In the genomic region with DNA sequence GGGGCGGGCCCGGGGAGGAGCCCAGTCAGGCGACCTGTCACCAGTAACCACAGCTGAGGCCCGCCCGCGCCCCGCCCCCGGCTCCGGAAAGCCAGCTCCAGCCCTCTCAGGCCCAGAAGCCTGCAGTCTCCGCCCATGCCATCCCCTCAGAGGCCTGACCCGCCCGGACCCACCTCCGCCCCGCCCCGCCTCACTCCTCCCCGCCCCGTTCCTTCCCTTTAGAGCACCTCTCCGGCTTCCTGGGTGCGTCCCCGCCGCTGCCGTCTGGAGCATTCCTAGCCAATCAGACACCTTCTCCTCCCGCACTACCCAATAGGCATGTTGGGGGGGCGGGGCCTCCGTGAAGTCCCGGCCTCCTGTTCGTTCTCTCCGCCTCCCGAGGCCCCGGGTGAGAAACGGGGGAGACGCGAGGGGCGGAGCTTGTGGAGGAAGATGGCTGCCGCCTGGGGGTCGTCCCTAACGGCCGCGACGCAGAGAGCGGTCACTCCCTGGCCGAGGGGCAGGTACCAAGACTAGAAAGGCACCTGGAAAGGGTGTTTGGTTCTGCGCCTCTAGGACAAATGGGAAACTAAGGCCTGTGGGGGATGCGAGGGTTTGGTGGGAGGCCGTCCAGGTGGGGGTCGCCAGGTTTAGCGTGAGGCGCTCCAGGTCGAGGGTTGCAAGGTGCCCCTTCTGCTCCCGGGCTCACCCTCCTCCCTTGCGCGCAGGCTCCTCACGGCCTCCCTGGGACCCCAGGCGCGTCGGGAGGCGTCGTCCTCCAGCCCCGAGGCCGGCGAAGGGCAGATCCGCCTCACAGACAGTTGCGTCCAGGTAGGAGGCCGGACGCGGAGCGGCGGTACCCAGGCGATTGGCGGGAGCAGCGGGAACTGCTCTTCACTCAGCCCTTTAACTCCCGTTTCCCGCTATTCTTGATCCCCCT, we compare ENCODE assay signal across 8 cellular contexts. TPM values are rescaled to one million over a fixed set of nuclear protein-coding genes. Genes with fewer than 3 reads are reported as not detected.
DNase-seq lines count a peak whose midpoint lies in the region; ATAC-seq, FAIRE-seq and TF ChIP-seq lines count a peak whose summit lies in the region.

A gene with protein sequence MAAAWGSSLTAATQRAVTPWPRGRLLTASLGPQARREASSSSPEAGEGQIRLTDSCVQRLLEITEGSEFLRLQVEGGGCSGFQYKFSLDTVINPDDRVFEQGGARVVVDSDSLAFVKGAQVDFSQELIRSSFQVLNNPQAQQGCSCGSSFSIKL (plus strand): TSS at position 423 of the 919 bp plus-strand sequence. CDS start 10 bp downstream, at position 433.

- H2AFZ ChIP-seq in OCI-LY7 (ENCODE audit: low read length): peak within 1 kb of the TSS; percentile 84

- peaks cover 10% of the 10 kb centered on the region; the same call in 1 of the 2 replicates for H3K79me2 ChIP-seq in OCI-LY7 (ENCODE audit: insufficient read depth, low read depth, low read length)

- FAIRE-seq in D721Med (lab: Jason Lieb, UNC): no peak

- H3K36me3 ChIP-seq in OCI-LY7 (ENCODE audit: insufficient read depth, low read length): peaks cover 14% of the 10 kb centered on the region; the same call in 1 of the 2 replicates

- H3K4me2 ChIP-seq in OCI-LY7 (ENCODE audit: low read length): peak within 1 kb of the TSS; percentile 97

- no peaks in the 10 kb centered on the region for H3K27me3 ChIP-seq in mononuclear cell (ENCODE audit: insufficient read depth, low read length)

- ATAC-seq in GM21526 (IDR thresholded peaks at IDR 0.05; ENCODE audit: low FRiP score, unreplicated experiment): peak; percentile 84

- POLR2A ChIA-PET in OCI-LY7 (lab: Charles Lee): interaction anchor here (0.5 to 1.8 kb wide), 9 partner anchors 8 to 318 kb away, joined by 3 to 7 read pairs (median 4); no protein-coding TSS in a partner anchor

- peak within 1 kb of the TSS; percentile 89 for H3K4me3 ChIP-seq in OCI-LY7 (ENCODE audit: low read depth, low read length, poor library complexity, severe bottlenecking)
- H3K4me3 ChIP-seq in mononuclear cell (ENCODE audit: low read length): peak within 1 kb of the TSS; percentile 95

- no TSS peak for BruUV-seq in OCI-LY7 (replicated peaks; lab: Mats Ljungman, UMichigan)

- H4K20me1 ChIP-seq in OCI-LY7 (ENCODE audit: insufficient read depth, low read length): no peaks in the 10 kb centered on the region

- intact Hi-C loops in OCI-LY7 (cut with micrococcal nuclease; ENCODE audit: unreplicated experiment): loop anchor here (2.0 to 10.0 kb wide), 2 partner anchors 93 to 169 kb away; no protein-coding TSS in a partner anchor

- DNase-seq in D721Med (ENCODE audit: insufficient read length, low spot score) (peak; percentile 89), HuH-7.5 (ENCODE audit: low spot score) (peak; percentile 94), OCI-LY7 (ENCODE audit: low spot score) (peak; percentile 99), activated T-cell treated with anti-CD3 and anti-CD28 coated beads for 1 hour (ENCODE audit: low read depth) (peak; percentile 99), epidermal melanocyte (ENCODE audit: insufficient read length, low spot score) (peak; percentile 93)
- DNase-seq in stimulated activated CD8-positive, alpha-beta memory T cell treated with anti-CD3 and anti-CD28 coated beads, Interleukin-4, amount 100 ng/mL, for 1 hour (ENCODE audit: low read depth in 2 of 2, low spot score in 1 of 2): peak; percentile 99

- CTCF ChIA-PET in OCI-LY7 (lab: Charles Lee; ENCODE audit: unreplicated experiment): no interaction called here

- H3K9me2 ChIP-seq in OCI-LY7 (ENCODE audit: insufficient read depth, low read length): no peaks in the 10 kb centered on the region

- H3K27ac ChIP-seq in OCI-LY7 (ENCODE audit: low read depth, low read length, poor library complexity, severe bottlenecking): peak within 1 kb of the TSS; percentile 36

- H3K9me3 ChIP-seq in OCI-LY7 (ENCODE audit: low read length) (no peaks in the 10 kb centered on the region), mononuclear cell (ENCODE audit: low read depth, low read length) (no peaks in the 10 kb centered on the region)

- H3K4me1 ChIP-seq in OCI-LY7 (ENCODE audit: insufficient read depth, low read length, poor library complexity, severe bottlenecking) (peaks cover 43% of the 10 kb centered on the region), mononuclear cell (ENCODE audit: insufficient read depth, low read length) (peaks cover 53% of the 10 kb centered on the region)

- TF ChIP-seq CTCF in D721Med (IDR thresholded peaks at IDR 0.05; ENCODE audit: insufficient read depth, missing control alignments) (no peak), OCI-LY7 (conservative IDR thresholded peaks at IDR 0.05; ENCODE audit: low read length) (no peak)

RNA-seq across cellular contexts. Expression of the gene that starts here (rescaled TPM):
- total RNA-seq in OCI-LY7 (2014; rRNA removed; shearing (Covaris generic)): 19.6 and 38.4 TPM in 2 replicates
- total RNA-seq in OCI-LY7 (2022) (46.2 and 50.0 TPM in 2 replicates), mononuclear cell (17.1 TPM)

Comparison
In these comparisons a context has a peak if more than half of its experiments do, and no peak if none do; other contexts are left out.
1. Peak in every context shown above with its lines: DNase-seq, ATAC-seq, H3K4me3 ChIP-seq and H3K27ac ChIP-seq.